In the genomic region with DNA sequence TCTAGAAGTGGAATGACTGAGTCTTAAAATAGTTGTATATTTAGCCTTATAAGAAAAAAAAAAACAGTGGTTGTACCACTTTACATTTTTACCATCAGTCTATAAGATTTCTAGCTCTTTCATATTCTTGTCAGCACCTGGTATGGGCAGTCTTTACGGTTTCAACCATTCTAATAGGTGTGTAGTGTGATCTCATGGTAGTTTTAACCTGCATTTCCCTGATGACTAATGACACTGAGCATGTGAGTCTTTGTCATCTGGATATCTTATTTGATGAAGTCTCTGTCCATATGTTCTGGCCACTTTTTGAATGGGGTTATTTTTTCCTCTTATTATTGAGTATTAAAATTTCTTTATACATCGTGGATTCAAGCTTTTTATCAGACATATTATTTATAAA, we compare ENCODE assay signal across 23 cellular contexts.
DNase-seq lines count a peak whose midpoint lies in the region; ATAC-seq and TF ChIP-seq lines count a peak whose summit lies in the region.
"Had no signal": no experiment of that assay in that cellular context is flagged by ENCODE, and none has a peak within 500 bp of the region (broad histone marks: within the 10 kb centered on the region; RNA-seq: fewer than 3 reads in every experiment).

No MANE protein-coding gene starts in this region.

- no peak overlapping the region for H3K27ac ChIP-seq in Panc1 (ENCODE audit: low read length)
- peak overlapping the region; percentile 46 for H3K27ac ChIP-seq in smooth muscle cell (ENCODE audit: low read depth)
- H3K27ac ChIP-seq in thyroid gland: no peak overlapping the region
- no peak overlapping the region for H3K27ac ChIP-seq in SK-N-SH (ENCODE audit: low read depth in 2 of 2, low read length in 1 of 2)
- H3K27ac ChIP-seq: BLaER1, GM23248 had no signal

- H4K20me1 ChIP-seq in smooth muscle cell (ENCODE audit: low read depth) (no peaks in the 10 kb centered on the region), SK-N-SH (ENCODE audit: insufficient read depth) (no peaks in the 10 kb centered on the region)
- H4K20me1 ChIP-seq: BLaER1 had no signal

- 82% methylated on average over 2 of the region's 2 CpGs for WGBS in smooth muscle cell (ENCODE audit: low lambda C conversion rate)
- 86 to 94% methylated on average over 2 of the region's 2 CpGs for WGBS in thyroid gland, 2 donors
- 56% methylated on average over 2 of the region's 2 CpGs for whole genome bisulfite sequencing in SK-N-SH (ENCODE audit: low lambda C conversion rate)

- DNase-seq in DMS53 treated with DMSO at 0.1 percent for 48 hours (lab: John Stamatoyannopoulos, UW; ENCODE audit: unreplicated experiment): peak; percentile 43
- peak; percentile 18 for DNase-seq in Panc1 (ENCODE audit: low read depth, low spot score)
- peak; percentile 93 for DNase-seq in epithelial cell of esophagus (ENCODE audit: low read depth)
- DNase-seq in smooth muscle cell (lab: John Stamatoyannopoulos, UW; ENCODE audit: unreplicated experiment): no peak
- DNase-seq in thyroid gland: no peak
- no peak for DNase-seq in Right ventricle myocardium superior
- no peak for DNase-seq in SK-N-SH
- DNase-seq: Caco-2; CD4-positive, alpha-beta T cell; DMS153; GM23248; H9; HFFc6; KBM-7; NCI-H1105; NCI-H2081; NCI-H2171 treated with DMSO at 0.1 percent for 48 hours; NCI-H524 treated with DMSO at 0.1 percent for 48 hours; NCI-H82; SIG-M5; T-helper 1 cell had no signal

- H2AFZ ChIP-seq in smooth muscle cell (ENCODE audit: low read depth): no peak overlapping the region
- no peak overlapping the region for H2AFZ ChIP-seq in SK-N-SH (ENCODE audit: low read depth)
- H2AFZ ChIP-seq: GM23248 had no signal

- no peaks in the 10 kb centered on the region for H3K79me2 ChIP-seq in smooth muscle cell (ENCODE audit: low read depth)
- H3K79me2 ChIP-seq in SK-N-SH (ENCODE audit: insufficient read depth): no peaks in the 10 kb centered on the region

- H3K9me3 ChIP-seq in Panc1 (ENCODE audit: control insufficient read depth, insufficient read depth, low read depth, low read length) (no peaks in the 10 kb centered on the region), smooth muscle cell (replicated peaks; ENCODE audit: low read depth) (no peaks in the 10 kb centered on the region), thyroid gland (no peaks in the 10 kb centered on the region), SK-N-SH (no peaks in the 10 kb centered on the region)
- H3K9me3 ChIP-seq: BLaER1, Caco-2 had no signal

- no peak for TF ChIP-seq POLR2A in thyroid gland (IDR thresholded peaks at IDR 0.05)

- no peaks in the 10 kb centered on the region for H3K4me1 ChIP-seq in Panc1 (ENCODE audit: control insufficient read depth, insufficient read depth, low read length)
- H3K4me1 ChIP-seq in smooth muscle cell (ENCODE audit: low read depth): peaks cover 30% of the 10 kb centered on the region
- H3K4me1 ChIP-seq in thyroid gland: peaks cover 0 to 7% of the 10 kb centered on the region in 2 donors
- peaks cover 0 to 12% of the 10 kb centered on the region in 2 experiments; a peak in 3 of 4 replicates for H3K4me1 ChIP-seq in SK-N-SH (ENCODE audit: control insufficient read depth in 1 of 2, insufficient read depth in 2 of 2, low read depth in 1 of 2, low read length in 1 of 2)

- no peak for TF ChIP-seq RAD21 in SK-N-SH (IDR thresholded peaks at IDR 0.05; ENCODE audit: low read length)

- intact Hi-C loops in Panc1 (cut with micrococcal nuclease; ENCODE audit: unreplicated experiment) (no loop called here), thyroid gland (cut with DNase I) (no loop called here), Right ventricle myocardium superior (cut with DNase I) (no loop called here)

- ATAC-seq in Panc1 (no peak), Right ventricle myocardium superior (ENCODE audit: poor library complexity) (no peak)
- ATAC-seq: SK-N-SH treated with all-trans-retinoic acid at 6 μM for 48 hours had no signal

- H3K36me3 ChIP-seq in Panc1 (ENCODE audit: control insufficient read depth, insufficient read depth, low read length) (no peaks in the 10 kb centered on the region), smooth muscle cell (ENCODE audit: low read depth) (no peaks in the 10 kb centered on the region), thyroid gland (no peaks in the 10 kb centered on the region), SK-N-SH (replicated peaks in 1 of 2; ENCODE audit: control insufficient read depth in 1 of 2, insufficient read depth in 2 of 2, low read length in 1 of 2) (no peaks in the 10 kb centered on the region)
- H3K36me3 ChIP-seq: BLaER1 had no signal

- H3K4me3 ChIP-seq in Panc1 (ENCODE audit: low read depth in 2 of 2, low read length in 2 of 2) (no peak overlapping the region), epithelial cell of esophagus (ENCODE audit: low read length) (no peak overlapping the region), smooth muscle cell (no peak overlapping the region), thyroid gland (replicated peaks in 1 of 3) (no peak overlapping the region), SK-N-SH (ENCODE audit: low read depth in 2 of 2, low read length in 1 of 2) (no peak overlapping the region)
- H3K4me3 ChIP-seq: BLaER1, GM23248 had no signal

- H3K27me3 ChIP-seq in Panc1 (ENCODE audit: control insufficient read depth, insufficient read depth, low read length): no peaks in the 10 kb centered on the region
- no peaks in the 10 kb centered on the region for H3K27me3 ChIP-seq in smooth muscle cell (ENCODE audit: low read depth)
- H3K27me3 ChIP-seq in thyroid gland: no peaks in the 10 kb centered on the region
- H3K27me3 ChIP-seq in SK-N-SH (ENCODE audit: insufficient read depth): no peaks in the 10 kb centered on the region
- H3K27me3 ChIP-seq: BLaER1 had no signal

- H3K4me2 ChIP-seq in smooth muscle cell (no peak overlapping the region), SK-N-SH (no peak overlapping the region)
- H3K4me2 ChIP-seq: BLaER1 had no signal

- no peaks in the 10 kb centered on the region for H3K9me2 ChIP-seq in SK-N-SH

- TF ChIP-seq EP300 in SK-N-SH (IDR thresholded peaks at IDR 0.05; ENCODE audit: borderline replicate concordance in 1 of 2, low read depth in 1 of 2, low read length in 1 of 2): no peak

- H3F3A ChIP-seq in smooth muscle cell (ENCODE audit: low read depth) (no peaks in the 10 kb centered on the region), SK-N-SH (replicated peaks; ENCODE audit: insufficient read depth) (no peaks in the 10 kb centered on the region)

- no peak overlapping the region for H3K9ac ChIP-seq in smooth muscle cell (ENCODE audit: low read depth)
- no peak overlapping the region for H3K9ac ChIP-seq in SK-N-SH
- H3K9ac ChIP-seq: BLaER1, GM23248 had no signal

- POLR2A ChIA-PET in Panc1 (lab: Charles Lee) (no interaction called here), SK-N-SH (lab: Yijun Ruan, JAX) (no interaction called here)

- CTCF ChIA-PET in Panc1 (lab: Charles Lee): no interaction called here
- CTCF ChIA-PET in SK-N-SH (lab: Yijun Ruan, JAX): interaction anchor here (0.6 to 2.5 kb wide), 5 partner anchors 8 to 369 kb away, joined by 3 to 9 read pairs (median 4); no protein-coding TSS in a partner anchor

- TF ChIP-seq CTCF in Panc1 (IDR thresholded peaks at IDR 0.05) (no peak), epithelial cell of esophagus (IDR thresholded peaks at IDR 0.05; ENCODE audit: insufficient read depth, low read depth, low read length, missing control alignments) (no peak), smooth muscle cell (IDR thresholded peaks at IDR 0.05; ENCODE audit: borderline replicate concordance, insufficient read depth, poor library complexity, severe bottlenecking) (no peak), thyroid gland (IDR thresholded peaks at IDR 0.05) (no peak), SK-N-SH (IDR thresholded peaks at IDR 0.05) (no peak)

- in situ Hi-C loops in Panc1 (cut with HindIII; ENCODE audit: low pct_unique_long_range_greater_than_20kb, low sequenced_read_pairs): no loop called here

- BruUV-seq in Panc1 (replicated peaks; lab: Mats Ljungman, UMichigan): no TSS peak

TF ChIP-seq in SK-N-SH, 30 proteins besides CTCF, POLR2A, EP300 and RAD21 (continues in another document):
- no peak for TF ChIP-seq FOSL2 (IDR thresholded peaks at IDR 0.05; ENCODE audit: borderline replicate concordance, low read depth)
- TF ChIP-seq, protein P1, sequence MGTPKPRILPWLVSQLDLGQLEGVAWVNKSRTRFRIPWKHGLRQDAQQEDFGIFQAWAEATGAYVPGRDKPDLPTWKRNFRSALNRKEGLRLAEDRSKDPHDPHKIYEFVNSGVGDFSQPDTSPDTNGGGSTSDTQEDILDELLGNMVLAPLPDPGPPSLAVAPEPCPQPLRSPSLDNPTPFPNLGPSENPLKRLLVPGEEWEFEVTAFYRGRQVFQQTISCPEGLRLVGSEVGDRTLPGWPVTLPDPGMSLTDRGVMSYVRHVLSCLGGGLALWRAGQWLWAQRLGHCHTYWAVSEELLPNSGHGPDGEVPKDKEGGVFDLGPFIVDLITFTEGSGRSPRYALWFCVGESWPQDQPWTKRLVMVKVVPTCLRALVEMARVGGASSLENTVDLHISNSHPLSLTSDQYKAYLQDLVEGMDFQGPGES (IDR thresholded peaks at IDR 0.05; ENCODE audit: low read depth, low read length): no peak
- TF ChIP-seq MXI1 (IDR thresholded peaks at IDR 0.05; ENCODE audit: low read depth, low read length): no peak
- TF ChIP-seq POLR2AphosphoS5 (IDR thresholded peaks at IDR 0.05; ENCODE audit: low read depth, low read length): no peak
- no peak for TF ChIP-seq NFIC (IDR thresholded peaks at IDR 0.05; ENCODE audit: borderline replicate concordance)
- TF ChIP-seq FOXJ3 (CRISPR knock-in tag; IDR thresholded peaks at IDR 0.05): no peak
- TF ChIP-seq, protein P2, sequence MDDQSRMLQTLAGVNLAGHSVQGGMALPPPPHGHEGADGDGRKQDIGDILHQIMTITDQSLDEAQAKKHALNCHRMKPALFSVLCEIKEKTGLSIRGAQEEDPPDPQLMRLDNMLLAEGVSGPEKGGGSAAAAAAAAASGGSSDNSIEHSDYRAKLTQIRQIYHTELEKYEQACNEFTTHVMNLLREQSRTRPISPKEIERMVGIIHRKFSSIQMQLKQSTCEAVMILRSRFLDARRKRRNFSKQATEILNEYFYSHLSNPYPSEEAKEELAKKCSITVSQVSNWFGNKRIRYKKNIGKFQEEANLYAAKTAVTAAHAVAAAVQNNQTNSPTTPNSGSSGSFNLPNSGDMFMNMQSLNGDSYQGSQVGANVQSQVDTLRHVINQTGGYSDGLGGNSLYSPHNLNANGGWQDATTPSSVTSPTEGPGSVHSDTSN (IDR thresholded peaks at IDR 0.05): no peak
- no peak for TF ChIP-seq TEAD4 (IDR thresholded peaks at IDR 0.05; ENCODE audit: borderline replicate concordance, insufficient read depth)

Comparison
In these comparisons a context has a peak if more than half of its experiments do, and no peak if none do; other contexts are left out.
1. DNase-seq: peak in DMS53 treated with DMSO at 0.1 percent for 48 hours (single experiment), Panc1 (single experiment) and epithelial cell of esophagus (single experiment); none in smooth muscle cell (single experiment), thyroid gland (0 of 2), Right ventricle myocardium superior (single experiment) and SK-N-SH (single experiment).